20 cellular contexts compared by ENCODE assay signal in the genomic region with DNA sequence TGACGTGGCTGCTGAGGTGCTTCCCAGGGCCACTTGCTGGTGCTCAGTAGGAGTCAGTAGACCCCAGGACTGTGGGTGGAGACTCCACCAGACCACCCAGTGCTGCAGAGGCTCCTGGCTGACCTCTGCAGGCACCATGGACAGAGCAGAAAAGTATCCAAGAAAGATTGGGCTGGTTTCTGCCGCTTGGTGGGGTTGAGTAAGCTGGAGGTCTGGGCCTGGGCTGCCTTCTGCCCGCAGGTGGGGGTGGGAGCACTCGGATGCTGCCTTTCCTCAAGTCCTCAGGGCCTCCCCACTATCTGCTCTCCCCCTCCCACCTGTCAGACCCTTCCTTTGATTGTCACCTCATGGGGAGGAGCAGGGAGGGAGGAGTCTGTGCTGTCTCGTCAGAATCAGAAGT.
"Had no signal": no experiment of that assay in that cellular context is flagged by ENCODE, and none has a peak within 500 bp of the region (broad histone marks: within the 10 kb centered on the region; RNA-seq: fewer than 3 reads in every experiment).

No MANE protein-coding gene starts in this region.

- H3K4me1 ChIP-seq: gastrocnemius medialis, lower lobe of right lung, pancreas, testis, tibial artery had no signal

- H3K4me3 ChIP-seq: gastrocnemius medialis, lower lobe of right lung, pancreas, testis, tibial artery had no signal

- H3K27me3 ChIP-seq: gastrocnemius medialis, pancreas, testis, tibial artery had no signal

- H3K4me1 Mint-ChIP-seq: stimulated activated memory B cell treated with anti-CD40 and anti-IgM and Interleukin-4, amounts not matched to agents 10 μg/mL and 1 μg/mL and 100 μg/mL, for 72 hours had no signal

- DNase-seq: cortex of kidney; effector CD4-positive, alpha-beta T cell; foreskin fibroblast; gastrocnemius medialis; left ventricle myocardium superior; lower lobe of right lung; naive thymus-derived CD8-positive, alpha-beta T cell; nephron progenitor cell; occipital lobe; pancreas; retina; stimulated activated CD4-positive, alpha-beta T cell treated with anti-CD3 and anti-CD28 coated beads, Interleukin-2, amount 100 ng/mL, for 24 hours; stimulated activated CD4-positive, alpha-beta T cell treated with anti-CD3 and anti-CD28 coated beads, Interleukin-4, amount 100 ng/mL, for 4 hours; stimulated activated naive CD8-positive, alpha-beta T cell treated with anti-CD3 and anti-CD28 coated beads, Interleukin-15, Interleukin-2, amounts not matched to agents 100 U/mL and 50 U/mL, for 24 hours; substantia nigra; testis; tibial artery had no signal

- H3K9me3 Mint-ChIP-seq: type B pancreatic cell had no signal

- ATAC-seq: gastrocnemius medialis; left ventricle myocardium superior; lower lobe of right lung; naive thymus-derived CD8-positive, alpha-beta T cell; pancreas; sciatic nerve; stimulated activated memory B cell treated with anti-CD40 and anti-IgM and Interleukin-4, amounts not matched to agents 10 μg/mL and 1 μg/mL and 100 μg/mL, for 72 hours; stimulated activated naive CD8-positive, alpha-beta T cell treated with anti-CD3 and anti-CD28 coated beads, Interleukin-15, Interleukin-2, amounts not matched to agents 100 U/mL and 50 U/mL, for 24 hours had no signal

- H3K36me3 Mint-ChIP-seq: type B pancreatic cell had no signal

- H3K27ac Mint-ChIP-seq: naive thymus-derived CD8-positive, alpha-beta T cell; nephron progenitor cell; stimulated activated memory B cell treated with anti-CD40 and anti-IgM and Interleukin-4, amounts not matched to agents 10 μg/mL and 1 μg/mL and 100 μg/mL, for 72 hours; type B pancreatic cell had no signal

- H3K36me3 ChIP-seq: gastrocnemius medialis, lower lobe of right lung, pancreas, tibial artery had no signal

- H3K4me3 Mint-ChIP-seq: naive thymus-derived CD8-positive, alpha-beta T cell; nephron progenitor cell; stimulated activated memory B cell treated with anti-CD40 and anti-IgM and Interleukin-4, amounts not matched to agents 10 μg/mL and 1 μg/mL and 100 μg/mL, for 72 hours; type B pancreatic cell had no signal

- H3K27ac ChIP-seq: gastrocnemius medialis, lower lobe of right lung, pancreas, testis, tibial artery had no signal

- H3K9me3 ChIP-seq: testis had no signal
